29 cellular contexts compared by ENCODE assay signal in genomic region chr14:57751400-57751799, GRCh38.
"Had no signal": no experiment of that assay in that cellular context is flagged by ENCODE, and none has a peak within 500 bp of the region (broad histone marks: within the 10 kb centered on the region; RNA-seq: fewer than 3 reads in every experiment).

No MANE protein-coding gene starts in this region.

- FAIRE-seq: endothelial cell of umbilical vein had no signal

- H3K27ac Mint-ChIP-seq: mesothelial cell of epicardium; naive B cell; natural killer cell treated with Interleukin-12 subunit alpha and Interleukin-12 subunit beta and Interleukin-15 and Interleukin-18, amount 100 ng/mL, for 72 hours; neural progenitor cell; stimulated activated effector memory CD8-positive, alpha-beta T cell treated with anti-CD3 and anti-CD28 coated beads, Interleukin-12 subunit alpha, Interleukin-12 subunit beta, amount 100 ng/mL, for 72 hours had no signal

- H3K36me3 ChIP-seq: esophagus muscularis mucosa, gastroesophageal sphincter, heart left ventricle, neural progenitor cell, prostate gland, sigmoid colon, thoracic aorta, tibial nerve, upper lobe of left lung, uterus had no signal

- H3K27me3 ChIP-seq: esophagus muscularis mucosa, foreskin keratinocyte, gastroesophageal sphincter, hepatocyte, neural progenitor cell, sigmoid colon, tibial nerve, upper lobe of left lung, uterus had no signal

- H3K4me3 Mint-ChIP-seq: mesothelial cell of epicardium; naive B cell; natural killer cell treated with Interleukin-12 subunit alpha and Interleukin-12 subunit beta and Interleukin-15 and Interleukin-18, amount 100 ng/mL, for 72 hours; neural progenitor cell; stimulated activated effector memory CD8-positive, alpha-beta T cell treated with anti-CD3 and anti-CD28 coated beads, Interleukin-12 subunit alpha, Interleukin-12 subunit beta, amount 100 ng/mL, for 72 hours had no signal

- H3K36me3 Mint-ChIP-seq: mesothelial cell of epicardium; naive B cell; natural killer cell treated with Interleukin-12 subunit alpha and Interleukin-12 subunit beta and Interleukin-15 and Interleukin-18, amount 100 ng/mL, for 72 hours; neural progenitor cell; stimulated activated effector memory CD8-positive, alpha-beta T cell treated with anti-CD3 and anti-CD28 coated beads, Interleukin-12 subunit alpha, Interleukin-12 subunit beta, amount 100 ng/mL, for 72 hours had no signal

- H3K27ac ChIP-seq: coronary artery, esophagus muscularis mucosa, foreskin keratinocyte, gastroesophageal sphincter, heart left ventricle, hepatocyte, neural progenitor cell, prostate gland, sigmoid colon, thoracic aorta, tibial nerve, uterus had no signal

- ATAC-seq: foreskin keratinocyte; gastroesophageal sphincter; heart left ventricle; left colon; left ventricle myocardium superior; mucosa of descending colon; natural killer cell treated with Interleukin-12 subunit alpha and Interleukin-12 subunit beta and Interleukin-15 and Interleukin-18, amount 100 ng/mL, for 72 hours; right cardiac atrium; stimulated activated effector memory CD8-positive, alpha-beta T cell treated with anti-CD3 and anti-CD28 coated beads, Interleukin-12 subunit alpha, Interleukin-12 subunit beta, amount 100 ng/mL, for 72 hours; stimulated activated naive CD8-positive, alpha-beta T cell treated with anti-CD3 and anti-CD28 coated beads, Interleukin-15, Interleukin-2, amounts not matched to agents 100 U/mL and 50 U/mL, for 24 hours had no signal

- H3K9me3 ChIP-seq: esophagus muscularis mucosa, gastroesophageal sphincter, heart left ventricle, mucosa of descending colon, prostate gland, sigmoid colon, thoracic aorta, tibial nerve, upper lobe of left lung, uterus had no signal

- H3K9me3 Mint-ChIP-seq: mesothelial cell of epicardium; natural killer cell treated with Interleukin-12 subunit alpha and Interleukin-12 subunit beta and Interleukin-15 and Interleukin-18, amount 100 ng/mL, for 72 hours; neural progenitor cell had no signal

- H3K4me3 ChIP-seq: coronary artery, esophagus muscularis mucosa, gastroesophageal sphincter, heart left ventricle, hepatocyte, lung, mucosa of descending colon, neural progenitor cell, prostate gland, sigmoid colon, thoracic aorta, tibial nerve, upper lobe of left lung, uterus had no signal

- H3K27me3 Mint-ChIP-seq: naive B cell; natural killer cell treated with Interleukin-12 subunit alpha and Interleukin-12 subunit beta and Interleukin-15 and Interleukin-18, amount 100 ng/mL, for 72 hours had no signal

- H3K4me1 Mint-ChIP-seq: naive B cell; neural progenitor cell; stimulated activated effector memory CD8-positive, alpha-beta T cell treated with anti-CD3 and anti-CD28 coated beads, Interleukin-12 subunit alpha, Interleukin-12 subunit beta, amount 100 ng/mL, for 72 hours had no signal

- H3K4me1 ChIP-seq: esophagus muscularis mucosa, gastroesophageal sphincter, neural progenitor cell, prostate gland, sigmoid colon, tibial nerve, uterus had no signal

- DNase-seq: dermis blood vessel endothelial cell; effector memory CD4-positive, alpha-beta T cell; foreskin keratinocyte; heart left ventricle; left colon; left ventricle myocardium superior; mesenchymal stem cell; mucosa of descending colon; naive B cell; right cardiac atrium; sigmoid colon; stimulated activated CD4-positive, alpha-beta T cell treated with anti-CD3 and anti-CD28 coated beads, Interleukin-2, amount 100 ng/mL, for 24 hours; stimulated activated CD4-positive, alpha-beta T cell treated with anti-CD3 and anti-CD28 coated beads, Interleukin-4, amount 100 ng/mL, for 24 hours; stimulated activated naive CD8-positive, alpha-beta T cell treated with anti-CD3 and anti-CD28 coated beads, Interleukin-15, Interleukin-2, amounts not matched to agents 100 U/mL and 50 U/mL, for 24 hours; upper lobe of left lung; uterus had no signal
